Comparison of ENCODE assay signal across 19 cellular contexts in genomic region chr14:103015426-103015825, GRCh38. TPM values are rescaled to one million over a fixed set of nuclear protein-coding genes. Genes with fewer than 3 reads are reported as not detected.
DNase-seq lines count a peak whose midpoint lies in the region; TF ChIP-seq lines count a peak whose summit lies in the region.
"Had no signal": no experiment of that assay in that cellular context is flagged by ENCODE, and none has a peak within 500 bp of the region (broad histone marks: within the 10 kb centered on the region; RNA-seq: fewer than 3 reads in every experiment).

No MANE protein-coding gene starts in this region.

- peaks cover 6% of the 10 kb centered on the region for H3K9me3 Mint-ChIP-seq in nephron progenitor cell
- no peaks in the 10 kb centered on the region for H3K9me3 Mint-ChIP-seq in Calu3 (ENCODE audit: low read depth, unreplicated experiment)
- H3K9me3 Mint-ChIP-seq: activated CD4-positive, alpha-beta T cell treated with anti-CD3 and anti-CD28 coated beads, Interleukin-2, amount 10 ng/mL, durations not matched to agents 24 days and 14 days; CD4-positive, alpha-beta memory T cell; T-cell had no signal

- BruUV-seq in Calu3 (replicated peaks; lab: Mats Ljungman, UMichigan): no TSS peak

- TF ChIP-seq POLR2A in esophagus muscularis mucosa (IDR thresholded peaks at IDR 0.05; ENCODE audit: low read depth) (no peak), esophagus squamous epithelium (IDR thresholded peaks at IDR 0.05) (no peak)

- peaks cover 51% of the 10 kb centered on the region for H3K36me3 Mint-ChIP-seq in nephron progenitor cell (ENCODE audit: low read depth)
- H3K36me3 Mint-ChIP-seq in Calu3 (ENCODE audit: insufficient read depth, unreplicated experiment): peaks cover 23% of the 10 kb centered on the region

- H3K27me3 Mint-ChIP-seq in nephron progenitor cell (ENCODE audit: low read depth, poor library complexity) (peaks cover 2% of the 10 kb centered on the region), Calu3 (ENCODE audit: unreplicated experiment) (no peaks in the 10 kb centered on the region)

- TF ChIP-seq CTCF in C4-2B (conservative IDR thresholded peaks at IDR 0.05): no peak
- no peak for TF ChIP-seq CTCF in nephron progenitor cell (IDR thresholded peaks at IDR 0.05)
- TF ChIP-seq CTCF in Calu3 (IDR thresholded peaks at IDR 0.05; ENCODE audit: unreplicated experiment): no peak
- TF ChIP-seq CTCF in esophagus muscularis mucosa (IDR thresholded peaks at IDR 0.05): no peak
- no peak for TF ChIP-seq CTCF in esophagus squamous epithelium (IDR thresholded peaks at IDR 0.05)

- DNase-seq in NCI-H2107 treated with DMSO at 0.1 percent for 48 hours (lab: John Stamatoyannopoulos, UW; ENCODE audit: unreplicated experiment) (peak; percentile 86), cerebellar cortex (ENCODE audit: low spot score) (peak; percentile 70), nephron progenitor cell (no peak), Calu3 (no peak), esophagus muscularis mucosa (ENCODE audit: extremely low spot score) (no peak), esophagus squamous epithelium (lab: John Stamatoyannopoulos, UW) (no peak), NCI-H146 (lab: John Stamatoyannopoulos, UW) (no peak)
- DNase-seq: activated CD4-positive, alpha-beta T cell treated with anti-CD3 and anti-CD28 coated beads, Interleukin-2, amount 10 ng/mL, durations not matched to agents 24 days and 14 days; activated gamma-delta T cell; CD4-positive, alpha-beta memory T cell; effector CD4-positive, alpha-beta T cell; lower lobe of right lung; NCI-H1092; stimulated activated naive CD4-positive, alpha-beta T cell; T-cell; tibial artery had no signal

- H3K27me3 ChIP-seq in esophagus muscularis mucosa (no peaks in the 10 kb centered on the region), esophagus squamous epithelium (no peaks in the 10 kb centered on the region)
- H3K27me3 ChIP-seq: cardiac muscle cell, pancreas, tibial artery had no signal

- no peaks in the 10 kb centered on the region for H3K9me3 ChIP-seq in esophagus muscularis mucosa
- no peaks in the 10 kb centered on the region for H3K9me3 ChIP-seq in esophagus squamous epithelium
- H3K9me3 ChIP-seq: lower lobe of right lung, pancreas, tibial artery had no signal

- no peak for TF ChIP-seq EP300 in esophagus muscularis mucosa (IDR thresholded peaks at IDR 0.05)

- H3K4me3 ChIP-seq in esophagus muscularis mucosa (no peak overlapping the region), esophagus squamous epithelium (no peak overlapping the region)
- H3K4me3 ChIP-seq: cardiac muscle cell, lower lobe of right lung, pancreas, tibial artery had no signal

- CTCF ChIA-PET in Calu3 (lab: Charles Lee): interaction anchor here (0.6 kb wide), 1 partner anchor 1654 kb away, joined by 6 read pairs; no protein-coding TSS in a partner anchor

- H3K27ac Mint-ChIP-seq in nephron progenitor cell (peak overlapping the region; percentile 96), Calu3 (ENCODE audit: unreplicated experiment) (no peak overlapping the region)
- H3K27ac Mint-ChIP-seq: activated CD4-positive, alpha-beta T cell treated with anti-CD3 and anti-CD28 coated beads, Interleukin-2, amount 10 ng/mL, durations not matched to agents 24 days and 14 days; T-cell had no signal

- 93% methylated on average over 5 of the region's 5 CpGs for WGBS in esophagus muscularis mucosa
- 77 to 85% methylated on average over 5 of the region's 5 CpGs for WGBS in esophagus squamous epithelium, 2 donors

- intact Hi-C loops in Calu3 (cut with micrococcal nuclease; ENCODE audit: unreplicated experiment) (no loop called here), esophagus muscularis mucosa (cut with DNase I) (no loop called here), esophagus squamous epithelium (cut with DNase I) (no loop called here)

- H3K4me1 ChIP-seq in esophagus muscularis mucosa (peaks cover 36 to 75% (median 63%) of the 10 kb centered on the region in 4 donors), esophagus squamous epithelium (peaks cover 40 to 78% (median 47%) of the 10 kb centered on the region in 3 donors)

- H3K36me3 ChIP-seq in esophagus muscularis mucosa (peaks cover 8 to 24% (median 16%) of the 10 kb centered on the region in 4 donors), esophagus squamous epithelium (peaks cover 0 to 17% (median 0%) of the 10 kb centered on the region in 3 donors)
- H3K36me3 ChIP-seq: cardiac muscle cell, pancreas had no signal

- peak overlapping the region; percentile 48 for H3K27ac ChIP-seq in C4-2B
- no peak overlapping the region for H3K27ac ChIP-seq in esophagus muscularis mucosa (replicated peaks in 1 of 4)
- H3K27ac ChIP-seq in esophagus squamous epithelium: peak overlapping the region in 2 of 4 donors; percentile 43 to 48
- H3K27ac ChIP-seq: cardiac muscle cell, tibial artery had no signal

- H3K4me3 Mint-ChIP-seq in nephron progenitor cell: no peak overlapping the region
- H3K4me3 Mint-ChIP-seq in Calu3 (ENCODE audit: low read depth, unreplicated experiment): no peak overlapping the region
- H3K4me3 Mint-ChIP-seq: activated CD4-positive, alpha-beta T cell treated with anti-CD3 and anti-CD28 coated beads, Interleukin-2, amount 10 ng/mL, durations not matched to agents 24 days and 14 days; CD4-positive, alpha-beta memory T cell; T-cell had no signal

- H3K4me1 Mint-ChIP-seq in nephron progenitor cell (peaks cover 50% of the 10 kb centered on the region), Calu3 (ENCODE audit: low read depth, unreplicated experiment) (peaks cover 40% of the 10 kb centered on the region)

RNA-seq across cellular contexts. Expression of gene CDC42BPB, which starts 41.9 kb away (rescaled TPM):
- 98.7 and 112 TPM in 2 replicates for total RNA-seq in Calu3 (2022)
- total RNA-seq in esophagus muscularis mucosa: 100 to 1,000 TPM in 2 of 4 donors, 10 to 100 TPM in 2; 93.9 to 132 (median 110) TPM
- 10 to 100 TPM; 43.7 to 98.2 (median 81.2) TPM for total RNA-seq in esophagus squamous epithelium

Comparison
In these comparisons a context has a peak if more than half of its experiments do, and no peak if none do; other contexts are left out.
1. DNase-seq: peak in NCI-H2107 treated with DMSO at 0.1 percent for 48 hours (single experiment) and cerebellar cortex (single experiment); none in nephron progenitor cell (single experiment), Calu3 (single experiment), esophagus muscularis mucosa (single experiment), esophagus squamous epithelium (single experiment) and NCI-H146 (single experiment).